ENCODE assay signal across 9 cellular contexts in genomic region chr20:43409041-43409913, GRCh38.
DNase-seq lines count a peak whose midpoint lies in the region; ATAC-seq, FAIRE-seq and TF ChIP-seq lines count a peak whose summit lies in the region.
"Had no signal": no experiment of that assay in that cellular context is flagged by ENCODE, and none has a peak within 500 bp of the region (broad histone marks: within the 10 kb centered on the region; RNA-seq: fewer than 3 reads in every experiment).

No MANE protein-coding gene starts in this region.

- H3K4me1 ChIP-seq in DOHH2 (ENCODE audit: control insufficient read depth, low read length) (no peaks in the 10 kb centered on the region), RWPE2 (ENCODE audit: insufficient read depth, poor library complexity, severe bottlenecking) (no peaks in the 10 kb centered on the region)

- H3F3A ChIP-seq in DOHH2 (ENCODE audit: control insufficient read depth, insufficient read depth): no peaks in the 10 kb centered on the region

- no peak overlapping the region for H3K27ac ChIP-seq in DOHH2 (ENCODE audit: low read depth, low read length)
- H3K27ac ChIP-seq in RWPE2 (ENCODE audit: poor library complexity, severe bottlenecking): no peak overlapping the region

- H3K4me2 ChIP-seq in DOHH2 (ENCODE audit: low read length): no peak overlapping the region

- DNase-seq in HPDE6-E6E7 (ENCODE audit: extremely low spot score) (peak; percentile 54), RWPE2 (ENCODE audit: low spot score) (no peak), hepatic stellate cell (ENCODE audit: low spot score) (peak; percentile 17), H54 (ENCODE audit: insufficient read length, low spot score) (no peak), kidney glomerular epithelial cell (lab: John Stamatoyannopoulos, UW) (no peak)

- TF ChIP-seq CTCF in DOHH2 (IDR thresholded peaks at IDR 0.05; ENCODE audit: low read depth, low read length, poor library complexity, severe bottlenecking) (peak; percentile 88), RWPE2 (IDR thresholded peaks at IDR 0.05; ENCODE audit: poor library complexity, severe bottlenecking) (peak; percentile 97)

- H3K9me2 ChIP-seq in DOHH2 (replicated peaks; ENCODE audit: control insufficient read depth, low read length): no peaks in the 10 kb centered on the region

- no peaks in the 10 kb centered on the region for H3K36me3 ChIP-seq in DOHH2 (ENCODE audit: control insufficient read depth, low read length)
- H3K36me3 ChIP-seq in RWPE2 (ENCODE audit: low read depth): no peaks in the 10 kb centered on the region

- TF ChIP-seq POLR2A in H54 (IDR thresholded peaks at IDR 0.05; ENCODE audit: low read depth, low read length): no peak

- peaks cover 6% of the 10 kb centered on the region for H3K27me3 ChIP-seq in DOHH2 (ENCODE audit: control insufficient read depth, low read length)
- H3K27me3 ChIP-seq in RWPE2 (ENCODE audit: insufficient read depth, poor library complexity, severe bottlenecking): peaks cover 24% of the 10 kb centered on the region

- no peak overlapping the region for H3K4me3 ChIP-seq in DOHH2 (ENCODE audit: low read length)
- no peak overlapping the region for H3K4me3 ChIP-seq in RWPE2 (ENCODE audit: severe bottlenecking)

- no peaks in the 10 kb centered on the region for H4K20me1 ChIP-seq in DOHH2 (ENCODE audit: control insufficient read depth, insufficient read depth, low read depth, low read length)

- no peak for FAIRE-seq in H54 (lab: Jason Lieb, UNC)
- FAIRE-seq: TTC549 had no signal

- H3K9me3 ChIP-seq in DOHH2 (ENCODE audit: control insufficient read depth, insufficient read depth, low read length) (no peaks in the 10 kb centered on the region), RWPE2 (ENCODE audit: severe bottlenecking) (no peaks in the 10 kb centered on the region)

- no peaks in the 10 kb centered on the region for H3K79me2 ChIP-seq in DOHH2 (ENCODE audit: control insufficient read depth, low read length)

- ATAC-seq in RWPE2 (ENCODE audit: low read depth) (peak; percentile 80), HG02642 (IDR thresholded peaks at IDR 0.05; ENCODE audit: poor library complexity, unreplicated experiment) (no peak), HG03045 (IDR thresholded peaks at IDR 0.05; ENCODE audit: unreplicated experiment) (no peak)

Comparison
In these comparisons a context has a peak if more than half of its experiments do, and no peak if none do; other contexts are left out.
1. DNase-seq: peak in HPDE6-E6E7 (single experiment) and hepatic stellate cell (single experiment); none in RWPE2 (single experiment), H54 (single experiment) and kidney glomerular epithelial cell (single experiment).